Comparison of ENCODE assay signal across 36 cellular contexts in genomic region chr9:101880846-101881245, GRCh38.
"Had no signal": no experiment of that assay in that cellular context is flagged by ENCODE, and none has a peak within 500 bp of the region (broad histone marks: within the 10 kb centered on the region; RNA-seq: fewer than 3 reads in every experiment).

No MANE protein-coding gene starts in this region.

- H3K27ac ChIP-seq: adrenal gland, body of pancreas, brain microvascular endothelial cell, cardiac muscle cell, VCaP had no signal

- H3K4me3 ChIP-seq: adrenal gland, body of pancreas, cardiac muscle cell had no signal

- FAIRE-seq: astrocyte, bronchial epithelial cell, TTC549 had no signal

- H3K9me3 ChIP-seq: adrenal gland, body of pancreas had no signal

- ATAC-seq: activated CD8-positive, alpha-beta memory T cell treated with anti-CD3 and anti-CD28 coated beads, Interleukin-2, amount 10 ng/mL, durations not matched to agents 7 days and 5 days; activated CD8-positive, alpha-beta T cell treated with anti-CD3 and anti-CD28 coated beads for 36 hours; activated naive CD4-positive, alpha-beta T cell treated with anti-CD3 and anti-CD28 coated beads, Interleukin-2, amount 50 U/mL, for 72 hours; activated T-cell treated with anti-CD3 and anti-CD28 coated beads, Interleukin-2, amount 50 U/mL, for 4 hours; activated T-cell treated with anti-CD3 and anti-CD28 coated beads, Interleukin-2, amount 50 U/mL, for 72 hours; activated T-helper 17 cell treated with anti-CD3 and anti-CD28 coated beads, Interleukin-2, amount 50 U/mL, for 72 hours; body of pancreas had no signal

- H3K4me1 ChIP-seq: adrenal gland, body of pancreas had no signal

- H3K36me3 ChIP-seq: adrenal gland, brain microvascular endothelial cell, cardiac muscle cell had no signal

- DNase-seq: activated B cell treated with CpG ODN at 0.5 μM for 24 hours; activated CD4-positive, alpha-beta memory T cell treated with anti-CD3 and anti-CD28 coated beads for 36 hours; activated CD4-positive, alpha-beta T cell treated with anti-CD3 and anti-CD28 coated beads for 4 hours; activated CD4-positive, alpha-beta T cell treated with anti-CD3 and anti-CD28 coated beads, Interleukin-2, amount 10 ng/mL, durations not matched to agents 24 days and 14 days; activated CD4-positive, alpha-beta T cell treated with anti-CD3 and anti-CD28 coated beads, Interleukin-2, amount 50 U/mL, for 1 hour; activated CD4-positive, alpha-beta T cell treated with anti-CD3 and anti-CD28 coated beads, Interleukin-2, amount 50 U/mL, for 4 hours; activated CD4-positive, CD25-positive, alpha-beta regulatory T cell treated with anti-CD3 and anti-CD28 coated beads, Interleukin-2, amount 50 U/mL, for 72 hours; activated CD8-positive, alpha-beta memory T cell treated with anti-CD3 and anti-CD28 coated beads, Interleukin-2, amount 10 ng/mL, durations not matched to agents 7 days and 5 days; activated CD8-positive, alpha-beta T cell treated with anti-CD3 and anti-CD28 coated beads for 36 hours; activated effector memory CD4-positive, alpha-beta T cell treated with anti-CD3 and anti-CD28 coated beads, Interleukin-2, amount 50 U/mL, for 16 hours; activated gamma-delta T cell treated with Interleukin-2 at 50 U/mL for 16 hours; activated naive CD4-positive, alpha-beta T cell; activated naive CD4-positive, alpha-beta T cell treated with anti-CD3 and anti-CD28 coated beads for 36 hours; activated naive CD4-positive, alpha-beta T cell treated with anti-CD3 and anti-CD28 coated beads, Interleukin-2, amount 50 U/mL, for 16 hours; activated naive CD8-positive, alpha-beta T cell treated with anti-CD3 and anti-CD28 coated beads for 36 hours; activated T-cell treated with anti-CD3 and anti-CD28 coated beads for 4 hours; activated T-cell treated with anti-CD3 and anti-CD28 coated beads, Interleukin-2, amount 50 U/mL, for 1 hour; activated T-cell treated with anti-CD3 and anti-CD28 coated beads, Interleukin-2, amount 50 U/mL, for 4 hours; activated T-cell treated with anti-CD3 and anti-CD28 coated beads, Interleukin-2, amount 50 U/mL, for 72 hours; adrenal gland; amniotic stem cell; aorta; body of pancreas; brain microvascular endothelial cell; caudate nucleus; cerebellar nuclear complex; T-helper 1 cell; T-helper 2 cell; T-helper 9 cell had no signal

- H3K27me3 ChIP-seq: adrenal gland, body of pancreas, brain microvascular endothelial cell, cardiac muscle cell had no signal
